In genomic region chrX:39900788-39901170, GRCh38 we compare ENCODE assay signal across 13 cellular contexts.
A peak's percentile ranks its signal among the peaks of the same experiment; 100 is the strongest.
DNase-seq lines count a peak whose midpoint lies in the region; ATAC-seq and TF ChIP-seq lines count a peak whose summit lies in the region.
"Had no signal": no experiment of that assay in that cellular context is flagged by ENCODE, and none has a peak within 500 bp of the region (broad histone marks: within the 10 kb centered on the region; RNA-seq: fewer than 3 reads in every experiment).

No MANE protein-coding gene starts in this region.

- CTCF ChIA-PET in HEK293 (lab: Yijun Ruan, JAX): interaction anchor here (0.5 to 1.1 kb wide), 3 partner anchors 9 to 159 kb away, joined by 3 to 4 read pairs (median 3); no protein-coding TSS in a partner anchor
- CTCF ChIA-PET in CD4-positive, alpha-beta T cell (lab: Charles Lee): no interaction called here

- H3K27ac ChIP-seq in ACC112 (ENCODE audit: low read depth, low read length) (no peak overlapping the region), HEK293 (ENCODE audit: extremely low read depth, low read depth, low read length) (no peak overlapping the region), caudate nucleus (ENCODE audit: low read depth, low read length) (no peak overlapping the region)
- no peak overlapping the region for H3K27ac ChIP-seq in CD4-positive, alpha-beta T cell (ENCODE audit: low read depth, low read length)
- H3K27ac ChIP-seq: breast epithelium, ovary had no signal

- no peak overlapping the region for H3K27ac Mint-ChIP-seq in CD4-positive, alpha-beta T cell
- H3K27ac Mint-ChIP-seq: activated T-cell treated with anti-CD3 and anti-CD28 coated beads, Interleukin-2, amount 50 U/mL, for 72 hours had no signal

- H3K36me3 ChIP-seq in ACC112 (ENCODE audit: insufficient read depth, low read length) (no peaks in the 10 kb centered on the region), HEK293 (ENCODE audit: control insufficient read depth in 2 of 2, insufficient read depth in 1 of 2, low read length in 2 of 2) (no peaks in the 10 kb centered on the region)
- H3K36me3 ChIP-seq: breast epithelium, esophagus squamous epithelium, ovary had no signal

- H3K9me3 ChIP-seq in HEK293 (ENCODE audit: control insufficient read depth, insufficient read depth, low read depth, low read length): no peaks in the 10 kb centered on the region
- H3K9me3 ChIP-seq in CD4-positive, alpha-beta T cell (ENCODE audit: control insufficient read depth, low read length): no peaks in the 10 kb centered on the region
- H3K9me3 ChIP-seq: breast epithelium, esophagus squamous epithelium, ovary had no signal

- H3K4me1 ChIP-seq in ACC112 (ENCODE audit: control insufficient read depth, insufficient read depth, low read length, unreplicated experiment) (peaks cover 47% of the 10 kb centered on the region), HEK293 (ENCODE audit: control insufficient read depth, insufficient read depth, low read length) (peaks cover under 1% of the 10 kb centered on the region; the same call in 1 of the 2 replicates)
- H3K4me1 ChIP-seq: breast epithelium had no signal

- H3K27me3 ChIP-seq in ACC112 (ENCODE audit: insufficient read depth, low read length): no peaks in the 10 kb centered on the region
- H3K27me3 ChIP-seq in CD4-positive, alpha-beta T cell (ENCODE audit: control insufficient read depth, insufficient read depth, low read length): no peaks in the 10 kb centered on the region
- H3K27me3 ChIP-seq: esophagus squamous epithelium, ovary had no signal

- H3K36me3 Mint-ChIP-seq in CD4-positive, alpha-beta T cell (ENCODE audit: low read depth): no peaks in the 10 kb centered on the region

- H3K4me3 ChIP-seq in ACC112 (ENCODE audit: low read depth, low read length): peak overlapping the region; percentile 29; the same call in 1 of the 2 replicates
- H3K4me3 ChIP-seq in HEK293 (ENCODE audit: low read depth, low read length): no peak overlapping the region
- H3K4me3 ChIP-seq: esophagus squamous epithelium, ovary had no signal

- H3K79me2 ChIP-seq in ACC112 (ENCODE audit: control insufficient read depth, insufficient read depth, low read length, unreplicated experiment): no peaks in the 10 kb centered on the region

- intact Hi-C loops in CD4-positive, alpha-beta T cell (cut with DNase I, micrococcal nuclease): no loop called here

- ATAC-seq in CD4-positive, alpha-beta T cell (ENCODE audit: poor library complexity): no peak
- ATAC-seq in HG02970 (IDR thresholded peaks at IDR 0.05; ENCODE audit: low FRiP score, unreplicated experiment): no peak

- no peak for TF ChIP-seq CTCF in HEK293 (tag by site-specific recombination; IDR thresholded peaks at IDR 0.05)
- no peak for TF ChIP-seq CTCF in CD4-positive, alpha-beta T cell (IDR thresholded peaks at IDR 0.05)

- no peaks in the 10 kb centered on the region for H3K9me3 Mint-ChIP-seq in CD4-positive, alpha-beta T cell
- H3K9me3 Mint-ChIP-seq: activated T-cell treated with anti-CD3 and anti-CD28 coated beads, Interleukin-2, amount 50 U/mL, for 72 hours had no signal

- no peaks in the 10 kb centered on the region for H3K4me1 Mint-ChIP-seq in CD4-positive, alpha-beta T cell (ENCODE audit: low read depth)

- peak overlapping the region; percentile 50 for H2AFZ ChIP-seq in ACC112 (ENCODE audit: low read length, unreplicated experiment)

- no peak overlapping the region for H3K4me3 Mint-ChIP-seq in CD4-positive, alpha-beta T cell

- POLR2A ChIA-PET in HEK293 (lab: Yijun Ruan, JAX): no interaction called here
- POLR2A ChIA-PET in CD4-positive, alpha-beta T cell (lab: Charles Lee): no interaction called here

- no peaks in the 10 kb centered on the region for H3K27me3 Mint-ChIP-seq in CD4-positive, alpha-beta T cell

- DNase-seq in RPMI7951 (ENCODE audit: low read depth): peak; percentile 15
- DNase-seq in islet precursor cell: peak; percentile 82
- no peak for DNase-seq in CD4-positive, alpha-beta T cell
- no peak for DNase-seq in mesenteric fat pad (ENCODE audit: low spot score)
- no peak for DNase-seq in caudate nucleus (lab: John Stamatoyannopoulos, UW)
- DNase-seq: activated T-cell treated with anti-CD3 and anti-CD28 coated beads, Interleukin-2, amount 50 U/mL, for 72 hours; esophagus squamous epithelium; stimulated activated CD4-positive, alpha-beta T cell treated with anti-CD3 and anti-CD28 coated beads, Interleukin-2, amount 100 ng/mL, for 48 hours had no signal

TF ChIP-seq in HEK293, 187 proteins besides CTCF, POLR2A, EP300 and RAD21 (continues in another document):
- TF ChIP-seq, protein P1, sequence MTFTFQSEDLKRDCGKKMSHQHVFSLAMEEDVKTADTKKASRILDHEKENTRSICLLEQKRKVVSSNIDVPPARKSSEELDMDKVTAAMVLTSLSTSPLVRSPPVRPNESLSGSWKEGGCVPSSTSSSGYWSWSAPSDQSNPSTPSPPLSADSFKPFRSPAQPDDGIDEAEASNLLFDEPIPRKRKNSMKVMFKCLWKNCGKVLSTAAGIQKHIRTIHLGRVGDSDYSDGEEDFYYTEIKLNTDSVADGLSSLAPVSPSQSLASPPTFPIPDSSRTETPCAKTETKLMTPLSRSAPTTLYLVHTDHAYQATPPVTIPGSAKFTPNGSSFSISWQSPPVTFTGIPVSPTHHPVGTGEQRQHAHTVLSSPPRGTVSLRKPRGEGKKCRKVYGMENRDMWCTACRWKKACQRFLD (tag by site-specific recombination; IDR thresholded peaks at IDR 0.05): no peak
- no peak for TF ChIP-seq ZNF223 (tag by site-specific recombination; IDR thresholded peaks at IDR 0.05)
- TF ChIP-seq ZNF335 (tag by site-specific recombination; conservative IDR thresholded peaks at IDR 0.05): peak; percentile 40; the same call in 1 of the 2 replicates
- TF ChIP-seq, protein P2, sequence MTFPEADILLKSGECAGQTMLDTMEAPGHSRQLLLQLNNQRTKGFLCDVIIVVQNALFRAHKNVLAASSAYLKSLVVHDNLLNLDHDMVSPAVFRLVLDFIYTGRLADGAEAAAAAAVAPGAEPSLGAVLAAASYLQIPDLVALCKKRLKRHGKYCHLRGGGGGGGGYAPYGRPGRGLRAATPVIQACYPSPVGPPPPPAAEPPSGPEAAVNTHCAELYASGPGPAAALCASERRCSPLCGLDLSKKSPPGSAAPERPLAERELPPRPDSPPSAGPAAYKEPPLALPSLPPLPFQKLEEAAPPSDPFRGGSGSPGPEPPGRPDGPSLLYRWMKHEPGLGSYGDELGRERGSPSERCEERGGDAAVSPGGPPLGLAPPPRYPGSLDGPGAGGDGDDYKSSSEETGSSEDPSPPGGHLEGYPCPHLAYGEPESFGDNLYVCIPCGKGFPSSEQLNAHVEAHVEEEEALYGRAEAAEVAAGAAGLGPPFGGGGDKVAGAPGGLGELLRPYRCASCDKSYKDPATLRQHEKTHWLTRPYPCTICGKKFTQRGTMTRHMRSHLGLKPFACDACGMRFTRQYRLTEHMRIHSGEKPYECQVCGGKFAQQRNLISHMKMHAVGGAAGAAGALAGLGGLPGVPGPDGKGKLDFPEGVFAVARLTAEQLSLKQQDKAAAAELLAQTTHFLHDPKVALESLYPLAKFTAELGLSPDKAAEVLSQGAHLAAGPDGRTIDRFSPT (tag by site-specific recombination; IDR thresholded peaks at IDR 0.05): no peak
- TF ChIP-seq ZNF23 (tag by site-specific recombination; IDR thresholded peaks at IDR 0.05; ENCODE audit: borderline replicate concordance): no peak
- TF ChIP-seq ZBTB21 (tag by site-specific recombination; IDR thresholded peaks at IDR 0.05): no peak
- TF ChIP-seq, protein P3, sequence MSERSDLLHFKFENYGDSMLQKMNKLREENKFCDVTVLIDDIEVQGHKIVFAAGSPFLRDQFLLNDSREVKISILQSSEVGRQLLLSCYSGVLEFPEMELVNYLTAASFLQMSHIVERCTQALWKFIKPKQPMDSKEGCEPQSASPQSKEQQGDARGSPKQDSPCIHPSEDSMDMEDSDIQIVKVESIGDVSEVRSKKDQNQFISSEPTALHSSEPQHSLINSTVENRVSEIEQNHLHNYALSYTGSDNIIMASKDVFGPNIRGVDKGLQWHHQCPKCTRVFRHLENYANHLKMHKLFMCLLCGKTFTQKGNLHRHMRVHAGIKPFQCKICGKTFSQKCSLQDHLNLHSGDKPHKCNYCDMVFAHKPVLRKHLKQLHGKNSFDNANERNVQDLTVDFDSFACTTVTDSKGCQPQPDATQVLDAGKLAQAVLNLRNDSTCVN (tag by site-specific recombination; optimal IDR thresholded peaks at IDR 0.05): no peak
- TF ChIP-seq ZBTB20 (tag by site-specific recombination; IDR thresholded peaks at IDR 0.05): peak; percentile 32; the same call in 1 of the 2 replicates
- TF ChIP-seq SP2 (tag by site-specific recombination; IDR thresholded peaks at IDR 0.05): no peak
- TF ChIP-seq ZNF561 (tag by site-specific recombination; IDR thresholded peaks at IDR 0.05; ENCODE audit: borderline replicate concordance): no peak
- TF ChIP-seq PRDM6 (tag by site-specific recombination; IDR thresholded peaks at IDR 0.05): no peak
- TF ChIP-seq ZNF391 (tag by site-specific recombination; IDR thresholded peaks at IDR 0.05; ENCODE audit: borderline replicate concordance, low read depth): no peak
- TF ChIP-seq ZBTB17 (tag by site-specific recombination; IDR thresholded peaks at IDR 0.05): peak; percentile 88
- TF ChIP-seq MZF1 (tag by site-specific recombination; IDR thresholded peaks at IDR 0.05; ENCODE audit: borderline replicate concordance): no peak
- no peak for TF ChIP-seq ZNF274 (IDR thresholded peaks at IDR 0.05; ENCODE audit: low read length)
- no peak for TF ChIP-seq ZNF274 (tag by site-specific recombination; IDR thresholded peaks at IDR 0.05; ENCODE audit: borderline replicate concordance)
- TF ChIP-seq ZNF677 (tag by site-specific recombination; IDR thresholded peaks at IDR 0.05): no peak
- TF ChIP-seq ZNF214 (tag by site-specific recombination; IDR thresholded peaks at IDR 0.05; ENCODE audit: borderline replicate concordance): no peak
- TF ChIP-seq IKZF3 (tag by site-specific recombination; IDR thresholded peaks at IDR 0.05): no peak
- TF ChIP-seq ZNF501 (tag by site-specific recombination; IDR thresholded peaks at IDR 0.05): no peak
- peak; percentile 33; the same call in 1 of the 2 replicates for TF ChIP-seq GLIS2 (tag by site-specific recombination; IDR thresholded peaks at IDR 0.05)

Comparison
In these comparisons a context has a peak if more than half of its experiments do, and no peak if none do; other contexts are left out.
1. DNase-seq: peak in RPMI7951 (single experiment) and islet precursor cell (single experiment); none in CD4-positive, alpha-beta T cell (0 of 10), mesenteric fat pad (single experiment) and caudate nucleus (0 of 61).